ENCODE assay signal across 1 cellular context in the genomic region with DNA sequence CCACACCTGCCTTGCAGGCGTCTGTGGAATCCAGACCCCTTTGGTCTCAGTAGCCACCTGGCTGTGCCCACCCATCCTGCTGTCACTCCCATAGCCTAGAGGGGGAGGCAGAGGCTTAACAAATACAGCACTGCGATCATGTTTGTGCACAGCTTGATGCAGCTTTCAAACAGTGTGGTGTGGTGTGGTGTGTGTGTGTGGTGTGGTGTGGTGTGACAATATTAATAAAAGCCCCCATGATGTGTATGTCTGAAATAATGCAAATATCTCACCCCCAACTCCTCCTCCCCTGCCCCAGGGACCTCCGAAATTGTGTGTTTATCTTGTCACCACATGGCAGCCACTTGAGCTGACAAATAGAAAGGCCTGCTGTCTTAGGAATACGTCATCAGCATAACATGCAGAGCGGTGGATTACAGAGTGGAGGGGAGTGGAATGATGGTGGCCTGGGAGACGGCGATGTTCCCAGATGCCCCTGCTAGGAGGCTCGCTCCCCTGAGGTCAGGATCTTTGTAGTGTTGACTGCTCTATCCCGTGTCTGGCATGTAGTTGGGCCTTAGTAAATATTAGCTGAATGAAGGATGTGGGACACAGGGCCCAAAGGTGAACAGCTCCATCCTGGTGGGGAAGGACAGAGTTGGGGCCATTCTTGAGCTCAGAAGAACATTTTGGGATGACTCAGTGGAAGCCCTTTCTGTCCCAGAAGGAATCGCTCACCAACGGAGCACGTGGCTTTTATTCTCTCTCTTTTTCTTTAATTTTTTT.
TF ChIP-seq lines count a peak whose summit lies in the region.

No MANE protein-coding gene starts in this region.

TF ChIP-seq in H1, 55 proteins besides CTCF, POLR2A, EP300 and RAD21:
- TF ChIP-seq BCL11A (IDR thresholded peaks at IDR 0.05; ENCODE audit: low read depth in 2 of 2, low read length in 2 of 2), result no peak
- TF ChIP-seq FOSL1 (IDR thresholded peaks at IDR 0.05; ENCODE audit: insufficient read depth, low read depth, low read length), result no peak
- no peak for TF ChIP-seq POU5F1 (IDR thresholded peaks at IDR 0.05; ENCODE audit: low read depth, low read length)
- no peak for TF ChIP-seq KDM5A (IDR thresholded peaks at IDR 0.05; ENCODE audit: low read length)
- no peak for TF ChIP-seq SIRT6 (IDR thresholded peaks at IDR 0.05; ENCODE audit: low read length)
- no peak for TF ChIP-seq MAX (IDR thresholded peaks at IDR 0.05)
- TF ChIP-seq EZH2 (IDR thresholded peaks at IDR 0.05; ENCODE audit: low read depth, low read length, severe bottlenecking), result no peak
- TF ChIP-seq TBP (IDR thresholded peaks at IDR 0.05; ENCODE audit: low read depth, low read length), result no peak
